ENCODE assay signal across 9 cellular contexts in the genomic region with DNA sequence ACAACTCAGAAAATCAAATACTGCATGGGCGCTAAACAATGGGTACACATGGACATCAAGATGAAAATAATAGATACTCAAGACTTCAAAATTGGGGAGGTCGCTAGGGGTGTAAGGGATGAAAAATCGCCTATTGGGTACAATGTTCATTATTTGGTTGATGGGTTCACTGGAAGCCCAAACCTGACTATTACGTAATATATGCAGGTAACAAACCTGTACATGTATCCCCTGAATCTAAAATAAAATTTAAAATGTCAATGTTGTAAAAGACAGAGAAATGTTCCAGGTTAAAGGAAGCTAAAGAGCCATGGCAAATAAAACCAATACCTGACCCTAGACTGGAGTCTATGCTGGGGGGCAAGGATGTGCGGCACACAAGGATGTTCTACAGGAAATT.
"Had no signal": no experiment of that assay in that cellular context is flagged by ENCODE, and none has a peak within 500 bp of the region (broad histone marks: within the 10 kb centered on the region; RNA-seq: fewer than 3 reads in every experiment).

No MANE protein-coding gene starts in this region.

- H3K27ac Mint-ChIP-seq: H9, HFFc6 had no signal

- FAIRE-seq: H54 had no signal

- H3K4me3 Mint-ChIP-seq: H9, HFFc6 had no signal

- H3K27ac ChIP-seq: GM23248 had no signal

- H2AFZ ChIP-seq: GM23248 had no signal

- H3K4me3 ChIP-seq: GM23248, HAP-1 had no signal

- H3K36me3 ChIP-seq: HAP-1 had no signal

- H3K9me3 ChIP-seq: HAP-1 had no signal

- H3K9ac ChIP-seq: GM23248 had no signal

- DNase-seq: GM23248, GOT3, H7, H9, HCEC 1CT, HFFc6 had no signal

- H3K4me1 Mint-ChIP-seq: H9 had no signal

- ATAC-seq: HCT116 had no signal
